ENCODE assay signal across 30 cellular contexts in genomic region chr1:115575661-115576060, GRCh38.
"Had no signal": no experiment of that assay in that cellular context is flagged by ENCODE, and none has a peak within 500 bp of the region (broad histone marks: within the 10 kb centered on the region; RNA-seq: fewer than 3 reads in every experiment).

No MANE protein-coding gene starts in this region.

- H3K36me3 ChIP-seq: adrenal gland, ascending aorta, brain microvascular endothelial cell, breast epithelium, cardiac muscle cell had no signal

- H3K27me3 ChIP-seq: adrenal gland, ascending aorta, body of pancreas, brain microvascular endothelial cell, breast epithelium, cardiac muscle cell had no signal

- H3K4me1 ChIP-seq: adrenal gland, ascending aorta, body of pancreas, breast epithelium had no signal

- H3K9me3 ChIP-seq: adrenal gland had no signal

- H3K4me3 ChIP-seq: adrenal gland, ascending aorta, body of pancreas, breast epithelium, cardiac muscle cell had no signal

- H3K27ac ChIP-seq: adrenal gland, ascending aorta, body of pancreas, brain microvascular endothelial cell, breast epithelium, cardiac muscle cell had no signal

- DNase-seq: activated effector memory CD4-positive, alpha-beta T cell treated with anti-CD3 and anti-CD28 coated beads, Interleukin-2, amount 50 U/mL, for 16 hours; activated effector memory CD4-positive, alpha-beta T cell treated with Interleukin-2 at 50 U/mL for 16 hours; activated gamma-delta T cell; activated gamma-delta T cell treated with Interleukin-2 at 50 U/mL for 16 hours; activated naive CD4-positive, alpha-beta T cell; activated naive CD4-positive, alpha-beta T cell treated with anti-CD3 and anti-CD28 coated beads for 36 hours; activated naive CD4-positive, alpha-beta T cell treated with anti-CD3 and anti-CD28 coated beads, Interleukin-2, amount 10 ng/mL, durations not matched to agents 7 days and 5 days; activated naive CD4-positive, alpha-beta T cell treated with anti-CD3 and anti-CD28 coated beads, Interleukin-2, amount 50 U/mL, for 16 hours; activated naive CD4-positive, alpha-beta T cell treated with Interleukin-2 at 50 U/mL for 16 hours; activated naive CD8-positive, alpha-beta T cell treated with anti-CD3 and anti-CD28 coated beads for 36 hours; activated naive CD8-positive, alpha-beta T cell treated with anti-CD3 and anti-CD28 coated beads, Interleukin-2, amount 10 ng/mL, durations not matched to agents 7 days and 5 days; activated naive CD8-positive, alpha-beta T cell treated with anti-CD3 and anti-CD28 coated beads, Interleukin-2, amount 50 U/mL, for 24 hours; activated T-cell treated with anti-CD3 and anti-CD28 coated beads, Interleukin-2, amount 50 U/mL, for 1 hour; activated T-cell treated with anti-CD3 and anti-CD28 coated beads, Interleukin-2, amount 50 U/mL, for 24 hours; activated T-cell treated with anti-CD3 and anti-CD28 coated beads, Interleukin-2, amount 50 U/mL, for 4 hours; activated T-cell treated with anti-CD3 and anti-CD28 coated beads, Interleukin-2, amount 50 U/mL, for 48 hours; activated T-cell treated with anti-CD3 and anti-CD28 coated beads, Interleukin-2, amount 50 U/mL, for 72 hours; adrenal gland; amniotic stem cell; amygdala; anterior cingulate cortex; aorta; body of pancreas; brain microvascular endothelial cell; caudate nucleus; central memory CD4-positive, alpha-beta T cell; cerebellar nuclear complex had no signal
